30 cellular contexts compared by ENCODE assay signal in genomic region chr1:162007485-162007884, GRCh38. TPM values are rescaled to one million over a fixed set of nuclear protein-coding genes. Genes with fewer than 3 reads are reported as not detected.
"Had no signal": no experiment of that assay in that cellular context is flagged by ENCODE, and none has a peak within 500 bp of the region (broad histone marks: within the 10 kb centered on the region; RNA-seq: fewer than 3 reads in every experiment).

No MANE protein-coding gene starts in this region.

- H3K27me3 ChIP-seq: heart right ventricle, ovary, suprapubic skin, tibial artery, upper lobe of right lung had no signal

- ATAC-seq: activated T-cell treated with anti-CD3 and anti-CD28 coated beads, Interleukin-2, amount 50 U/mL, for 4 hours; activated T-helper 17 cell treated with anti-CD3 and anti-CD28 coated beads, Interleukin-2, amount 50 U/mL, for 72 hours; left lobe of liver; mucosa of descending colon; upper lobe of right lung had no signal

- H3K4me1 ChIP-seq: spleen had no signal

- H3K4me3 ChIP-seq: esophagus squamous epithelium, heart right ventricle, lung, mucosa of descending colon, ovary, spleen, suprapubic skin, tibial artery, upper lobe of right lung had no signal

- H3K9me3 ChIP-seq: esophagus squamous epithelium, heart right ventricle, mucosa of descending colon, neutrophil, ovary, spleen, suprapubic skin, tibial artery, upper lobe of right lung had no signal

- DNase-seq: activated CD4-positive, alpha-beta memory T cell treated with anti-CD3 and anti-CD28 coated beads, Interleukin-2, amount 10 ng/mL, durations not matched to agents 7 days and 5 days; activated CD4-positive, alpha-beta T cell treated with anti-CD3 and anti-CD28 coated beads, Interleukin-2, amount 10 ng/mL, durations not matched to agents 24 days and 14 days; activated CD4-positive, CD25-positive, alpha-beta regulatory T cell treated with anti-CD3 and anti-CD28 coated beads, Interleukin-2, amount 50 U/mL, for 72 hours; activated CD8-positive, alpha-beta memory T cell treated with anti-CD3 and anti-CD28 coated beads, Interleukin-2, amount 50 U/mL, for 48 hours; activated gamma-delta T cell treated with Interleukin-2 at 50 U/mL for 16 hours; activated naive CD4-positive, alpha-beta T cell treated with anti-CD3 and anti-CD28 coated beads, Interleukin-2, amount 50 U/mL, for 16 hours; activated T-cell treated with anti-CD3 and anti-CD28 coated beads, Interleukin-2, amount 50 U/mL, for 4 hours; amniotic stem cell; central memory CD4-positive, alpha-beta T cell; esophagus squamous epithelium; foreskin melanocyte; heart right ventricle; mucosa of descending colon; ovary; retina; spleen; stimulated activated naive CD4-positive, alpha-beta T cell; T1000; tibial artery; upper lobe of right lung; WERI-Rb-1 had no signal

- H3K9me3 Mint-ChIP-seq: activated CD4-positive, alpha-beta memory T cell treated with anti-CD3 and anti-CD28 coated beads, Interleukin-2, amount 10 ng/mL, durations not matched to agents 7 days and 5 days; activated CD4-positive, alpha-beta T cell treated with anti-CD3 and anti-CD28 coated beads, Interleukin-2, amount 10 ng/mL, durations not matched to agents 24 days and 14 days; activated T-cell treated with anti-CD3 and anti-CD28 coated beads, Interleukin-2, amount 50 U/mL, for 4 hours; activated T-helper 17 cell treated with anti-CD3 and anti-CD28 coated beads, Interleukin-2, amount 50 U/mL, for 72 hours; T-helper 1 cell treated with Interleukin-12 subunit alpha and Interleukin-12 subunit beta and Interleukin-4 antibody, amounts not matched to agents 30 μg/mL and 1 μg/mL, for 36 hours had no signal

- H3K4me1 Mint-ChIP-seq: activated T-helper 17 cell treated with anti-CD3 and anti-CD28 coated beads, Interleukin-2, amount 50 U/mL, for 72 hours had no signal

- H3K36me3 ChIP-seq: esophagus squamous epithelium, neutrophil, ovary, spleen, suprapubic skin, upper lobe of right lung, WERI-Rb-1 had no signal

- H3K27ac Mint-ChIP-seq: activated CD4-positive, alpha-beta memory T cell treated with anti-CD3 and anti-CD28 coated beads, Interleukin-2, amount 10 ng/mL, durations not matched to agents 7 days and 5 days; activated CD4-positive, alpha-beta T cell treated with anti-CD3 and anti-CD28 coated beads, Interleukin-2, amount 10 ng/mL, durations not matched to agents 24 days and 14 days; progenitor cell of endocrine pancreas; T-helper 1 cell treated with Interleukin-12 subunit alpha and Interleukin-12 subunit beta and Interleukin-4 antibody, amounts not matched to agents 30 μg/mL and 1 μg/mL, for 36 hours had no signal

- H3K4me3 Mint-ChIP-seq: activated CD4-positive, alpha-beta memory T cell treated with anti-CD3 and anti-CD28 coated beads, Interleukin-2, amount 10 ng/mL, durations not matched to agents 7 days and 5 days; activated CD4-positive, alpha-beta T cell treated with anti-CD3 and anti-CD28 coated beads, Interleukin-2, amount 10 ng/mL, durations not matched to agents 24 days and 14 days; activated T-cell treated with anti-CD3 and anti-CD28 coated beads, Interleukin-2, amount 50 U/mL, for 4 hours; activated T-helper 17 cell treated with anti-CD3 and anti-CD28 coated beads, Interleukin-2, amount 50 U/mL, for 72 hours; nephron; T-helper 1 cell treated with Interleukin-12 subunit alpha and Interleukin-12 subunit beta and Interleukin-4 antibody, amounts not matched to agents 30 μg/mL and 1 μg/mL, for 36 hours had no signal

- H3K27ac ChIP-seq: epithelial cell of prostate, esophagus squamous epithelium, neutrophil, ovary, spleen, suprapubic skin, tibial artery, upper lobe of right lung, WERI-Rb-1 had no signal

RNA-seq across cellular contexts. Expression of gene OLFML2B, which starts 16.2 kb away (rescaled TPM):
- total RNA-seq: activated CD4-positive, alpha-beta memory T cell treated with anti-CD3 and anti-CD28 coated beads, Interleukin-2, amount 10 ng/mL, durations not matched to agents 7 days and 5 days; activated CD4-positive, alpha-beta T cell treated with anti-CD3 and anti-CD28 coated beads, Interleukin-2, amount 10 ng/mL, durations not matched to agents 24 days and 14 days; activated T-helper 17 cell treated with anti-CD3 and anti-CD28 coated beads, Interleukin-2, amount 50 U/mL, for 72 hours had no signal
